9 cellular contexts compared by ENCODE assay signal in genomic region chr7:134780166-134780853, GRCh38. TPM values are rescaled to one million over a fixed set of nuclear protein-coding genes. Genes with fewer than 3 reads are reported as not detected.
DNase-seq lines count a peak whose midpoint lies in the region; ATAC-seq, FAIRE-seq and TF ChIP-seq lines count a peak whose summit lies in the region.
"Had no signal": no experiment of that assay in that cellular context is flagged by ENCODE, and none has a peak within 500 bp of the region (broad histone marks: within the 10 kb centered on the region; RNA-seq: fewer than 3 reads in every experiment).

No MANE protein-coding gene starts in this region.

- peak overlapping the region; percentile 95 for H3K4me2 ChIP-seq in keratinocyte (ENCODE audit: control insufficient read depth, extremely low read depth, insufficient read depth, low read depth, low read length)
- no peak overlapping the region for H3K4me2 ChIP-seq in OCI-LY7 (ENCODE audit: low read length)

- H3K27me3 Mint-ChIP-seq in activated T-cell treated with anti-CD3 and anti-CD28 coated beads, Interleukin-2, amount 50 U/mL, for 72 hours (ENCODE audit: low read depth) = no peaks in the 10 kb centered on the region
- H3K27me3 Mint-ChIP-seq: activated naive CD4-positive, alpha-beta T cell treated with anti-CD3 and anti-CD28 coated beads, Interleukin-2, amount 50 U/mL, for 24 hours had no signal

- H3K4me3 ChIP-seq in HAP-1 (peak overlapping the region; percentile 55), keratinocyte (ENCODE audit: control insufficient read depth in 2 of 3, extremely low read depth in 1 of 3, insufficient read depth in 2 of 3, low read depth in 1 of 3, low read length in 3 of 3) (peak overlapping the region; percentile 66 to 93 (median 90)), skin epidermis (peak overlapping the region; percentile 24 to 48 (median 36)), OCI-LY7 (ENCODE audit: low read depth, low read length, poor library complexity, severe bottlenecking) (no peak overlapping the region)

- H4K20me1 ChIP-seq in keratinocyte (ENCODE audit: control insufficient read depth, extremely low read depth, insufficient read depth, low read length) (no peaks in the 10 kb centered on the region), OCI-LY7 (ENCODE audit: insufficient read depth, low read length) (no peaks in the 10 kb centered on the region)

- H3K36me3 Mint-ChIP-seq in activated T-cell treated with anti-CD3 and anti-CD28 coated beads, Interleukin-2, amount 50 U/mL, for 72 hours (ENCODE audit: insufficient read depth in 2 of 2) = no peaks in the 10 kb centered on the region
- H3K36me3 Mint-ChIP-seq: activated naive CD4-positive, alpha-beta T cell treated with anti-CD3 and anti-CD28 coated beads, Interleukin-2, amount 50 U/mL, for 24 hours had no signal

- H3K27me3 ChIP-seq in HAP-1 (ENCODE audit: low read depth) (no peaks in the 10 kb centered on the region), keratinocyte (ENCODE audit: control insufficient read depth, extremely low read depth, insufficient read depth, low read length) (no peaks in the 10 kb centered on the region)

- H3K27ac ChIP-seq in caudate nucleus (ENCODE audit: low read depth, low read length) (peak overlapping the region; percentile 61), keratinocyte (ENCODE audit: control insufficient read depth, insufficient read depth, low read length) (peak overlapping the region; percentile 86), skin epidermis (peak overlapping the region in 20 of 21 experiments; percentile 31 to 89 (median 74)), OCI-LY7 (ENCODE audit: low read depth, low read length, poor library complexity, severe bottlenecking) (no peak overlapping the region)

- no peak for TF ChIP-seq CTCF in keratinocyte (optimal IDR thresholded peaks at IDR 0.05 in 1 of 3, IDR thresholded peaks at IDR 0.05 in 1 of 3, conservative IDR thresholded peaks at IDR 0.05 in 1 of 3; ENCODE audit: extremely low read depth in 1 of 3, insufficient read depth in 2 of 3, low read length in 3 of 3)
- TF ChIP-seq CTCF in OCI-LY7 (conservative IDR thresholded peaks at IDR 0.05; ENCODE audit: low read length) = no peak

- intact Hi-C loops in OCI-LY7 (cut with micrococcal nuclease; ENCODE audit: unreplicated experiment) = no loop called here

- no peaks in the 10 kb centered on the region for H3K9me2 ChIP-seq in OCI-LY7 (ENCODE audit: insufficient read depth, low read length)

- H3K9me1 ChIP-seq in keratinocyte (ENCODE audit: control insufficient read depth, extremely low read depth, insufficient read depth, low read length) = no peaks in the 10 kb centered on the region

- dilution Hi-C loops in keratinocyte (cut with MboI; ENCODE audit: extremely low pct_ligation_motif_present, low sequenced_read_pairs) = no loop called here

- H3K9ac ChIP-seq in keratinocyte (ENCODE audit: control insufficient read depth, extremely low read depth, insufficient read depth, low read length) = peak overlapping the region; percentile 84

- in situ Hi-C loops in HAP-1 (cut with MboI; ENCODE audit: low sequenced_read_pairs) = no loop called here

- H3K79me2 ChIP-seq in keratinocyte (ENCODE audit: control insufficient read depth, insufficient read depth, low read length) (peaks cover 57% of the 10 kb centered on the region), OCI-LY7 (ENCODE audit: insufficient read depth, low read depth, low read length) (no peaks in the 10 kb centered on the region)

- POLR2A ChIA-PET in OCI-LY7 (lab: Charles Lee) = no interaction called here

- peaks cover 20% of the 10 kb centered on the region for H3K4me1 ChIP-seq in HAP-1
- peaks cover 37% of the 10 kb centered on the region for H3K4me1 ChIP-seq in keratinocyte (ENCODE audit: control insufficient read depth, extremely low read depth, insufficient read depth, low read length)
- H3K4me1 ChIP-seq in OCI-LY7 (ENCODE audit: insufficient read depth, low read length, poor library complexity, severe bottlenecking) = peaks cover 8% of the 10 kb centered on the region

- H3K27ac Mint-ChIP-seq in activated T-cell treated with anti-CD3 and anti-CD28 coated beads, Interleukin-2, amount 50 U/mL, for 72 hours = no peak overlapping the region
- H3K27ac Mint-ChIP-seq: activated naive CD4-positive, alpha-beta T cell treated with anti-CD3 and anti-CD28 coated beads, Interleukin-2, amount 50 U/mL, for 24 hours had no signal

- H3K4me1 Mint-ChIP-seq in activated T-cell treated with anti-CD3 and anti-CD28 coated beads, Interleukin-2, amount 50 U/mL, for 72 hours (ENCODE audit: low read depth) = no peaks in the 10 kb centered on the region

- ATAC-seq in activated T-cell treated with anti-CD3 and anti-CD28 coated beads, Interleukin-2, amount 50 U/mL, for 72 hours (replicated peaks in 1 of 2) = no peak
- ATAC-seq in GM18858 (IDR thresholded peaks at IDR 0.05; ENCODE audit: unreplicated experiment) = no peak

- H3K9me3 ChIP-seq in HAP-1 (no peaks in the 10 kb centered on the region), keratinocyte (ENCODE audit: control insufficient read depth, low read depth, low read length) (no peaks in the 10 kb centered on the region), OCI-LY7 (ENCODE audit: low read length) (no peaks in the 10 kb centered on the region)

- DNase-seq in HAP-1 (ENCODE audit: low spot score in 2 of 2) = no peak
- DNase-seq in caudate nucleus (lab: John Stamatoyannopoulos, UW) = peak in 1 of 61 donors; percentile 18
- DNase-seq in keratinocyte (ENCODE audit: low read depth, low spot score) = no peak
- DNase-seq in activated T-cell treated with anti-CD3 and anti-CD28 coated beads, Interleukin-2, amount 50 U/mL, for 72 hours = no peak
- DNase-seq in OCI-LY7 (ENCODE audit: low spot score) = no peak
- no peak for DNase-seq in DMS53 (lab: John Stamatoyannopoulos, UW)

- no peaks in the 10 kb centered on the region; the same call in 1 of the 2 replicates for H3K36me3 ChIP-seq in HAP-1 (replicated peaks)
- peaks cover 5 to 17% of the 10 kb centered on the region in 2 experiments for H3K36me3 ChIP-seq in keratinocyte (ENCODE audit: control insufficient read depth in 2 of 2, extremely low read depth in 1 of 2, insufficient read depth in 2 of 2, low read length in 2 of 2)
- no peaks in the 10 kb centered on the region for H3K36me3 ChIP-seq in OCI-LY7 (ENCODE audit: insufficient read depth, low read length)

- no peaks in the 10 kb centered on the region for H3K9me3 Mint-ChIP-seq in activated T-cell treated with anti-CD3 and anti-CD28 coated beads, Interleukin-2, amount 50 U/mL, for 72 hours
- H3K9me3 Mint-ChIP-seq: activated naive CD4-positive, alpha-beta T cell treated with anti-CD3 and anti-CD28 coated beads, Interleukin-2, amount 50 U/mL, for 24 hours had no signal

- CTCF ChIA-PET in OCI-LY7 (lab: Charles Lee; ENCODE audit: unreplicated experiment) = no interaction called here

- no peak overlapping the region for H3K4me3 Mint-ChIP-seq in activated T-cell treated with anti-CD3 and anti-CD28 coated beads, Interleukin-2, amount 50 U/mL, for 72 hours
- H3K4me3 Mint-ChIP-seq: activated naive CD4-positive, alpha-beta T cell treated with anti-CD3 and anti-CD28 coated beads, Interleukin-2, amount 50 U/mL, for 24 hours had no signal

- peak; percentile 41 for FAIRE-seq in keratinocyte (lab: Jason Lieb, UNC)

- no peak overlapping the region for H2AFZ ChIP-seq in keratinocyte (ENCODE audit: control insufficient read depth, low read length)
- H2AFZ ChIP-seq in OCI-LY7 (ENCODE audit: low read length) = no peak overlapping the region

- no TSS peak for BruUV-seq in OCI-LY7 (replicated peaks; lab: Mats Ljungman, UMichigan)

RNA-seq across cellular contexts. Expression of gene CALD1, which starts 0.9 kb away (rescaled TPM):
- 169 to 229 TPM (median 198 TPM) in 3 replicates for polyA plus RNA-seq in keratinocyte
- polyA plus RNA-seq in keratinocyte (2011; ENCODE audit: low read depth) = 135 TPM
- 175 and 262 TPM in 2 replicates for polyA plus RNA-seq in keratinocyte (2011; cell fraction: cytosol; rRNA removed)
- 308 and 349 TPM in 2 replicates for polyA plus RNA-seq in keratinocyte (2011; cell fraction: nucleus; rRNA removed)
- polyA plus RNA-seq in keratinocyte (2012; ENCODE audit: low replicate concordance) = 55.2 and 198 TPM in 2 replicates
- polyA minus RNA-seq in keratinocyte = 79.3 to 202 TPM (median 169 TPM) in 3 replicates
- polyA minus RNA-seq in keratinocyte (2011; cell fraction: cytosol; rRNA and poly(A)+ RNA removed) = 127 TPM
- 125 and 268 TPM in 2 replicates for polyA minus RNA-seq in keratinocyte (2011; cell fraction: nucleus; rRNA and poly(A)+ RNA removed)
- total RNA-seq in activated T-cell treated with anti-CD3 and anti-CD28 coated beads, Interleukin-2, amount 50 U/mL, for 72 hours = 10 to 100 TPM; 10.8 to 20.0 TPM
- total RNA-seq in OCI-LY7 (2014; rRNA removed; shearing (Covaris generic)) = 0.25 TPM in 1 of 2 replicates, not detected in the other
- total RNA-seq in OCI-LY7 (2022) = 0.49 TPM in 1 of 2 replicates, not detected in the other

Comparison
In these comparisons a context has a peak if more than half of its experiments do, and no peak if none do; other contexts are left out.
1. RNA of gene CALD1, which starts 0.9 kb away (total RNA-seq): 10.8 to 20.0 TPM in activated T-cell treated with anti-CD3 and anti-CD28 coated beads, Interleukin-2, amount 50 U/mL, for 72 hours; 0.25 to 0.49 TPM in OCI-LY7; every median in the first group is over 4 times any median in the second.